ENCODE assay signal across 25 cellular contexts in the genomic region with DNA sequence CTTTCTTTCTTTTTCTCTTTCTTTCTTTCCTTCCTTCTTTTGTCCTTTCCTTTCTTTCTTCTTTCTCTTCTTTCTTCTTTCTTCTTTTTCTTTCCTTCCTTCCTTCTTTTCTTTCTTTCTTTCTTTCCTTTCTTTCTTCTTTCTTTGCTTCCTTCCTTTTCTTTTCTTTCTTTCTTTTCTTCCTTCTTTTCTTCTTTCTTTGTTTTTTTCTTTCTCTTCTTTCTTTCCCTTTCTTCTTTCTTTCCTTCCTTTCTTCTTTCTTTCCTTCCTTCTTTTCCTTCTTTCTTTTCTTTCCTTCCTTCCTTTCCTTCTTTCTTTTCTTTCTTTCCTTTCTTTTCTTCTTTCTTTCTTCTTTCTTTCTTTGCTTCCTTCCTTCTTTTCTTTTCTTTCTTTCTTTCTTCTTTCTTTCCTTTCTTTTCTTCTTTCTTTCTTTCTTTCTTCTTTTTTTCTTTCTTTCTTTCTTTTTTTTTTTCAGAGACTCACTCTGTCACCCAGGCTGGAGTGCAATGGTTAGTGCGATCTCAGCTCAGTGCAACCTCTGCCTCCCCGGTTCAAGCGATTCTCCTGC. TPM values are rescaled to one million over a fixed set of nuclear protein-coding genes. Genes with fewer than 3 reads are reported as not detected.
"Had no signal": no experiment of that assay in that cellular context is flagged by ENCODE, and none has a peak within 500 bp of the region (broad histone marks: within the 10 kb centered on the region; RNA-seq: fewer than 3 reads in every experiment).

No MANE protein-coding gene starts in this region.

- DNase-seq: activated CD4-positive, alpha-beta T cell treated with anti-CD3 and anti-CD28 coated beads for 1 hour; activated CD4-positive, alpha-beta T cell treated with anti-CD3 and anti-CD28 coated beads, Interleukin-2, amount 50 U/mL, for 48 hours; activated effector memory CD4-positive, alpha-beta T cell treated with anti-CD3 and anti-CD28 coated beads, Interleukin-2, amount 50 U/mL, for 16 hours; activated T-cell treated with anti-CD3 and anti-CD28 coated beads, Interleukin-2, amount 50 U/mL, for 24 hours; aorta; brain microvascular endothelial cell; central memory CD4-positive, alpha-beta T cell; colonic mucosa; erythroblast; foreskin melanocyte; glutamatergic neuron; hippocampal formation; left cardiac atrium; mesenchymal stem cell; mucosa of descending colon; naive B cell; pancreas; stimulated activated CD4-positive, alpha-beta T cell treated with anti-CD3 and anti-CD28 coated beads, Interleukin-4, amount 100 ng/mL, for 4 hours; stimulated activated naive CD4-positive, alpha-beta T cell treated with Interleukin-2 at 50 U/mL for 16 hours; trophoblast cell; WERI-Rb-1 had no signal

- H3K9me3 Mint-ChIP-seq: activated T-cell treated with anti-CD3 and anti-CD28 coated beads, Interleukin-2, amount 50 U/mL, for 24 hours had no signal

- H3K4me3 Mint-ChIP-seq: activated T-cell treated with anti-CD3 and anti-CD28 coated beads, Interleukin-2, amount 50 U/mL, for 24 hours; naive B cell had no signal

- H3K9me3 ChIP-seq: colonic mucosa, mucosa of descending colon, neutrophil, pancreas had no signal

- H3K4me1 ChIP-seq: colonic mucosa, pancreas had no signal

- H3K36me3 ChIP-seq: brain microvascular endothelial cell, colonic mucosa, neutrophil, pancreas, WERI-Rb-1 had no signal

- ATAC-seq: left cardiac atrium, mucosa of descending colon, pancreas, sciatic nerve had no signal

- H3K27ac ChIP-seq: brain microvascular endothelial cell, colonic mucosa, pancreas, SK-N-MC, WERI-Rb-1 had no signal

- H3K4me3 ChIP-seq: colonic mucosa, mucosa of descending colon, pancreas, SK-N-MC, smooth muscle cell had no signal

- H3K4me2 ChIP-seq: smooth muscle cell had no signal

- H3K27me3 ChIP-seq: brain microvascular endothelial cell, neutrophil had no signal

- H3K27ac Mint-ChIP-seq: activated T-cell treated with anti-CD3 and anti-CD28 coated beads, Interleukin-2, amount 50 U/mL, for 24 hours; naive B cell had no signal

- H3K27me3 Mint-ChIP-seq: naive B cell had no signal

- H3K36me3 Mint-ChIP-seq: naive B cell had no signal

RNA-seq across cellular contexts. Expression of a gene that starts 46.7 kb away (rescaled TPM):
- total RNA-seq: smooth muscle cell had no signal
